Comparison of ENCODE assay signal across 11 cellular contexts in genomic region chr18:76252880-76253279, GRCh38.
DNase-seq lines count a peak whose midpoint lies in the region; ATAC-seq and TF ChIP-seq lines count a peak whose summit lies in the region.
"Had no signal": no experiment of that assay in that cellular context is flagged by ENCODE, and none has a peak within 500 bp of the region (broad histone marks: within the 10 kb centered on the region; RNA-seq: fewer than 3 reads in every experiment).

No MANE protein-coding gene starts in this region.

- in situ Hi-C loops in brain microvascular endothelial cell (cut with HindIII; ENCODE audit: low pct_ligation_motif_present, low sequenced_read_pairs): no loop called here

- no peak overlapping the region for H3K4me2 ChIP-seq in osteoblast (ENCODE audit: insufficient read depth, low read length)
- no peak overlapping the region for H3K4me2 ChIP-seq in neuronal stem cell (ENCODE audit: insufficient read depth, low read length, poor library complexity, severe bottlenecking)
- H3K4me2 ChIP-seq: BLaER1 had no signal

- no peak overlapping the region for H3K27ac ChIP-seq in brain microvascular endothelial cell
- H3K27ac ChIP-seq in osteoblast (ENCODE audit: low read depth, low read length): no peak overlapping the region
- H3K27ac ChIP-seq in neuronal stem cell (replicated peaks; ENCODE audit: low read length): no peak overlapping the region
- H3K27ac ChIP-seq: BLaER1, SJSA1 had no signal

- H3K36me3 ChIP-seq in brain microvascular endothelial cell (replicated peaks) (no peaks in the 10 kb centered on the region), osteoblast (ENCODE audit: insufficient read depth, low read length) (no peaks in the 10 kb centered on the region), neuronal stem cell (replicated peaks in 1 of 2; ENCODE audit: control insufficient read depth in 2 of 2, insufficient read depth in 2 of 2, low read length in 2 of 2) (no peaks in the 10 kb centered on the region)
- H3K36me3 ChIP-seq: BLaER1, SJSA1 had no signal

- H4K8ac ChIP-seq in neuronal stem cell (ENCODE audit: low read depth, low read length): no peak overlapping the region

- H3K27me3 ChIP-seq in brain microvascular endothelial cell (replicated peaks): no peaks in the 10 kb centered on the region
- H3K27me3 ChIP-seq in osteoblast (ENCODE audit: insufficient read depth, low read length): peaks cover 2% of the 10 kb centered on the region
- no peaks in the 10 kb centered on the region for H3K27me3 ChIP-seq in neuronal stem cell (ENCODE audit: control insufficient read depth in 3 of 3, insufficient read depth in 3 of 3, low read depth in 1 of 3, low read length in 3 of 3)
- H3K27me3 ChIP-seq: BLaER1 had no signal

- no peak overlapping the region for H3K18ac ChIP-seq in neuronal stem cell (ENCODE audit: low read length)

- H3K4me3 ChIP-seq in brain microvascular endothelial cell (ENCODE audit: low read depth, low read length): no peak overlapping the region
- H3K4me3 ChIP-seq in osteoblast (ENCODE audit: insufficient read depth, low read length): no peak overlapping the region
- no peak overlapping the region for H3K4me3 ChIP-seq in neuronal stem cell (ENCODE audit: low read length in 2 of 2)
- H3K4me3 ChIP-seq: BLaER1, SJSA1 had no signal

- H4K91ac ChIP-seq in neuronal stem cell (ENCODE audit: low read depth, low read length, poor library complexity): no peak overlapping the region

- no peak overlapping the region for H3K4ac ChIP-seq in neuronal stem cell (ENCODE audit: low read length)

- H2AFZ ChIP-seq in osteoblast (ENCODE audit: low read length) (no peak overlapping the region), neuronal stem cell (ENCODE audit: low read length) (no peak overlapping the region)

- no peaks in the 10 kb centered on the region for H3K4me1 ChIP-seq in osteoblast (ENCODE audit: insufficient read depth, low read length)
- no peaks in the 10 kb centered on the region for H3K4me1 ChIP-seq in neuronal stem cell (ENCODE audit: control insufficient read depth in 2 of 2, insufficient read depth in 1 of 2, low read depth in 1 of 2, low read length in 2 of 2)
- H3K4me1 ChIP-seq: BLaER1, SJSA1 had no signal

- H3K79me2 ChIP-seq in osteoblast (ENCODE audit: insufficient read depth, low read length): no peaks in the 10 kb centered on the region

- H3K79me1 ChIP-seq in neuronal stem cell (ENCODE audit: low read depth, low read length): no peaks in the 10 kb centered on the region

- peak; percentile 8 for DNase-seq in NCI-H2107 treated with DMSO at 0.1 percent for 48 hours (lab: John Stamatoyannopoulos, UW; ENCODE audit: unreplicated experiment)
- DNase-seq in NCI-H2107 (lab: John Stamatoyannopoulos, UW): no peak
- DNase-seq in NAMALWA (ENCODE audit: low spot score): peak; percentile 46
- DNase-seq in brain microvascular endothelial cell: no peak
- DNase-seq in osteoblast (ENCODE audit: insufficient read length, low spot score, missing footprints): no peak
- no peak for DNase-seq in neuronal stem cell (ENCODE audit: low spot score)
- DNase-seq: activated gamma-delta T cell treated with Interleukin-2 at 50 U/mL for 16 hours had no signal

- H3K14ac ChIP-seq in neuronal stem cell (ENCODE audit: low read length): no peak overlapping the region

- no peaks in the 10 kb centered on the region for H3K9me3 ChIP-seq in osteoblast (ENCODE audit: low read depth, low read length)
- H3K9me3 ChIP-seq in neuronal stem cell (replicated peaks in 1 of 2; ENCODE audit: control insufficient read depth in 2 of 2, insufficient read depth in 1 of 2, low read depth in 1 of 2, low read length in 2 of 2): no peaks in the 10 kb centered on the region
- H3K9me3 ChIP-seq: BLaER1, SJSA1 had no signal

- no peak overlapping the region for H2BK120ac ChIP-seq in neuronal stem cell (ENCODE audit: low read depth, low read length)

- H3K9ac ChIP-seq in neuronal stem cell (ENCODE audit: low read depth, low read length, poor library complexity): no peak overlapping the region
- H3K9ac ChIP-seq: BLaER1 had no signal

- 100% methylated on average over 1 of the region's 3 CpGs; no CpG with 5 or more reads in 1 of the 2 donors for WGBS in neuronal stem cell (ENCODE audit: extremely low coverage in 2 of 2, insufficient read length in 2 of 2, insufficient replicate concordance in 1 of 2), 2 donors

- TF ChIP-seq CTCF in brain microvascular endothelial cell (IDR thresholded peaks at IDR 0.05; ENCODE audit: low read depth, low read length, missing control alignments): peak; percentile 51
- TF ChIP-seq CTCF in osteoblast (IDR thresholded peaks at IDR 0.05; ENCODE audit: extremely low read depth, low read depth, low read length): peak; percentile 51

- no peak overlapping the region for H2BK12ac ChIP-seq in neuronal stem cell (ENCODE audit: low read length)

- H3K23ac ChIP-seq in neuronal stem cell (ENCODE audit: low read depth, low read length, poor library complexity): no peak overlapping the region

- H2AK5ac ChIP-seq in neuronal stem cell (ENCODE audit: low read depth, low read length): no peak overlapping the region

- no peak for ATAC-seq in activated CD4-positive, CD25-positive, alpha-beta regulatory T cell treated with anti-CD3 and anti-CD28 coated beads, Interleukin-2, amount 50 U/mL, for 24 hours
- no peak for ATAC-seq in GM21825 (IDR thresholded peaks at IDR 0.05; ENCODE audit: unreplicated experiment)

- H2BK5ac ChIP-seq in neuronal stem cell (ENCODE audit: low read length): no peak overlapping the region

- no peaks in the 10 kb centered on the region for H4K20me1 ChIP-seq in osteoblast (ENCODE audit: insufficient read depth, low read length)
- H4K20me1 ChIP-seq: BLaER1 had no signal

- no peak overlapping the region for H2BK15ac ChIP-seq in neuronal stem cell (ENCODE audit: low read length)

Comparison
In these comparisons a context has a peak if more than half of its experiments do, and no peak if none do; other contexts are left out.
1. DNase-seq: peak in NCI-H2107 treated with DMSO at 0.1 percent for 48 hours (single experiment) and NAMALWA (single experiment); none in NCI-H2107 (single experiment), brain microvascular endothelial cell (single experiment), osteoblast (single experiment) and neuronal stem cell (single experiment).